8 cellular contexts compared by ENCODE assay signal in genomic region chr6:34657979-34658480, GRCh38. TPM values are rescaled to one million over a fixed set of nuclear protein-coding genes. Genes with fewer than 3 reads are reported as not detected.
A peak's percentile ranks its signal among the peaks of the same experiment; 100 is the strongest.
DNase-seq lines count a peak whose midpoint lies in the region; ATAC-seq and TF ChIP-seq lines count a peak whose summit lies in the region.
"Not testable (repeated sequence)": the region's sequence is repeated elsewhere in the genome, so short reads cannot be mapped to it uniquely, and the experiment has no call there.

No MANE protein-coding gene starts in this region.

- peaks cover 16% of the 10 kb centered on the region for H3K36me3 Mint-ChIP-seq in HFFc6 (ENCODE audit: low read depth)
- H3K36me3 Mint-ChIP-seq in activated T-helper 2 cell treated with anti-CD3 and anti-CD28 coated beads, Interferon-gamma antibody, Interleukin-2, Interleukin-4, amounts not matched to agents 10 μg/mL and 5 μg/mL and 100 μg/mL, durations not matched to agents 14 hours and 24 hours and 36 hours (ENCODE audit: low read depth): peaks cover 21% of the 10 kb centered on the region
- H3K36me3 Mint-ChIP-seq in natural killer cell treated with Interleukin-12 subunit alpha and Interleukin-12 subunit beta and Interleukin-15 and Interleukin-18, amount 100 ng/mL, for 72 hours: not testable (repeated sequence)

- POLR2A ChIA-PET in RWPE1 (lab: Yijun Ruan, JAX; ENCODE audit: low non-redundant PET): not testable (repeated sequence)

- TF ChIP-seq CTCF in HFFc6 (IDR thresholded peaks at IDR 0.05); RWPE1 (conservative IDR thresholded peaks at IDR 0.05; ENCODE audit: low read depth); coronary artery (IDR thresholded peaks at IDR 0.05); stomach (IDR thresholded peaks at IDR 0.05): not testable (repeated sequence)

- H3K4me2 ChIP-seq in BLaER1: peak overlapping the region; percentile 86

- H3K27me3 Mint-ChIP-seq in HFFc6 (ENCODE audit: insufficient read depth); activated T-helper 2 cell treated with anti-CD3 and anti-CD28 coated beads, Interferon-gamma antibody, Interleukin-2, Interleukin-4, amounts not matched to agents 10 μg/mL and 5 μg/mL and 100 μg/mL, durations not matched to agents 14 hours and 24 hours and 36 hours (ENCODE audit: low read depth); natural killer cell treated with Interleukin-12 subunit alpha and Interleukin-12 subunit beta and Interleukin-15 and Interleukin-18, amount 100 ng/mL, for 72 hours: not testable (repeated sequence)

- WGBS in stomach, 5 donors: 36 to 45% (median 43%) methylated on average over 6 of the region's 6 CpGs

- CTCF ChIA-PET in RWPE1 (lab: Yijun Ruan, JAX): interaction anchor here (0.6 kb wide), 1 partner anchor 95 kb away, joined by 5 read pairs; no protein-coding TSS in a partner anchor

- intact Hi-C loops in activated T-helper 2 cell treated with anti-CD3 and anti-CD28 coated beads, Interferon-gamma antibody, Interleukin-2, Interleukin-4, amounts not matched to agents 10 μg/mL and 5 μg/mL and 100 μg/mL, durations not matched to agents 14 hours and 24 hours and 36 hours (cut with micrococcal nuclease): loop anchor here (2.0 to 5.0 kb wide), 2 partner anchors 39 to 46 kb away; partner anchors contain the start of gene ILRUN
- intact Hi-C loops in left ventricle myocardium superior (cut with micrococcal nuclease); stomach (cut with DNase I; ENCODE audit: low total_unique reads): not testable (repeated sequence)

- peaks cover 54% of the 10 kb centered on the region for H3K4me1 Mint-ChIP-seq in HFFc6 (ENCODE audit: low read depth)
- H3K4me1 Mint-ChIP-seq in activated T-helper 2 cell treated with anti-CD3 and anti-CD28 coated beads, Interferon-gamma antibody, Interleukin-2, Interleukin-4, amounts not matched to agents 10 μg/mL and 5 μg/mL and 100 μg/mL, durations not matched to agents 14 hours and 24 hours and 36 hours (ENCODE audit: low read depth): peaks cover 49% of the 10 kb centered on the region
- peaks cover 35 to 53% of the 10 kb centered on the region in 2 donors for H3K4me1 Mint-ChIP-seq in natural killer cell treated with Interleukin-12 subunit alpha and Interleukin-12 subunit beta and Interleukin-15 and Interleukin-18, amount 100 ng/mL, for 72 hours (ENCODE audit: low read depth in 2 of 2)

- H3K27ac ChIP-seq in BLaER1 (peak overlapping the region; percentile 76), RWPE1 (peak overlapping the region; percentile 94), coronary artery (peak overlapping the region; percentile 84 to 94), stomach (peak overlapping the region; percentile 85 to 92 (median 89))

- H3K4me1 ChIP-seq in BLaER1 (peaks cover 25% of the 10 kb centered on the region), stomach (peaks cover 34 to 57% (median 42%) of the 10 kb centered on the region in 4 donors)

- DNase-seq in HFFc6: peak; percentile 64
- DNase-seq in RWPE1 (ENCODE audit: low spot score); activated T-helper 2 cell treated with anti-CD3 and anti-CD28 coated beads, Interferon-gamma antibody, Interleukin-2, Interleukin-4, amounts not matched to agents 10 μg/mL and 5 μg/mL and 100 μg/mL, durations not matched to agents 14 hours and 24 hours and 36 hours (ENCODE audit: low spot score); coronary artery (ENCODE audit: low spot score); left ventricle myocardium superior; natural killer cell treated with Interleukin-12 subunit alpha and Interleukin-12 subunit beta and Interleukin-15 and Interleukin-18, amount 100 ng/mL, for 72 hours (ENCODE audit: low spot score); stomach: not testable (repeated sequence)

- peak; percentile 3 for ATAC-seq in left ventricle myocardium superior
- not testable (repeated sequence) for ATAC-seq in natural killer cell treated with Interleukin-12 subunit alpha and Interleukin-12 subunit beta and Interleukin-15 and Interleukin-18, amount 100 ng/mL, for 72 hours

- peak overlapping the region; percentile 89 for H3K4me3 Mint-ChIP-seq in HFFc6
- H3K4me3 Mint-ChIP-seq in activated T-helper 2 cell treated with anti-CD3 and anti-CD28 coated beads, Interferon-gamma antibody, Interleukin-2, Interleukin-4, amounts not matched to agents 10 μg/mL and 5 μg/mL and 100 μg/mL, durations not matched to agents 14 hours and 24 hours and 36 hours (ENCODE audit: low read depth): not testable (repeated sequence)
- H3K4me3 Mint-ChIP-seq in natural killer cell treated with Interleukin-12 subunit alpha and Interleukin-12 subunit beta and Interleukin-15 and Interleukin-18, amount 100 ng/mL, for 72 hours: peak overlapping the region; percentile 91

- H3K27me3 ChIP-seq in BLaER1, stomach: not testable (repeated sequence)

- not testable (repeated sequence) for TF ChIP-seq EP300 in stomach (IDR thresholded peaks at IDR 0.05)

- peaks cover 43% of the 10 kb centered on the region for H4K20me1 ChIP-seq in BLaER1

- peaks cover 23% of the 10 kb centered on the region for H3K36me3 ChIP-seq in BLaER1
- H3K36me3 ChIP-seq in stomach: peaks cover 0 to 11% (median 8%) of the 10 kb centered on the region in 4 donors

- peak overlapping the region; percentile 98 for H3K27ac Mint-ChIP-seq in HFFc6
- peak overlapping the region; percentile 97 for H3K27ac Mint-ChIP-seq in activated T-helper 2 cell treated with anti-CD3 and anti-CD28 coated beads, Interferon-gamma antibody, Interleukin-2, Interleukin-4, amounts not matched to agents 10 μg/mL and 5 μg/mL and 100 μg/mL, durations not matched to agents 14 hours and 24 hours and 36 hours
- peak overlapping the region; percentile 91 to 96 for H3K27ac Mint-ChIP-seq in natural killer cell treated with Interleukin-12 subunit alpha and Interleukin-12 subunit beta and Interleukin-15 and Interleukin-18, amount 100 ng/mL, for 72 hours

- H3K9me3 ChIP-seq in BLaER1, stomach: not testable (repeated sequence)

- not testable (repeated sequence) for H3K4me3 ChIP-seq in BLaER1
- H3K4me3 ChIP-seq in coronary artery (peak overlapping the region; percentile 71), stomach (peak overlapping the region in 2 of 4 donors; percentile 33 to 35)

- not testable (repeated sequence) for H3K9me3 Mint-ChIP-seq in HFFc6; activated T-helper 2 cell treated with anti-CD3 and anti-CD28 coated beads, Interferon-gamma antibody, Interleukin-2, Interleukin-4, amounts not matched to agents 10 μg/mL and 5 μg/mL and 100 μg/mL, durations not matched to agents 14 hours and 24 hours and 36 hours; natural killer cell treated with Interleukin-12 subunit alpha and Interleukin-12 subunit beta and Interleukin-15 and Interleukin-18, amount 100 ng/mL, for 72 hours

- H3K9ac ChIP-seq in BLaER1: peak overlapping the region; percentile 64

- not testable (repeated sequence) for TF ChIP-seq POLR2A in stomach (IDR thresholded peaks at IDR 0.05)

RNA-seq across cellular contexts. Expression of gene ILRUN, which starts 38.5 kb away (rescaled TPM):
- total RNA-seq in HFFc6 (2021; fragmentation: NEBNext Ultra II Directional; extraction: Animal tissue kit (Norgen Biotek cat#: 25700)): 10 to 100 TPM; 56.0 to 65.1 (median 59.4) TPM
- total RNA-seq in activated T-helper 2 cell treated with anti-CD3 and anti-CD28 coated beads, Interferon-gamma antibody, Interleukin-2, Interleukin-4, amounts not matched to agents 10 μg/mL and 5 μg/mL and 100 μg/mL, durations not matched to agents 14 hours and 24 hours and 36 hours: 68.7 and 72.9 TPM in 2 replicates
- total RNA-seq in left ventricle myocardium superior (148 TPM), stomach (10 to 100 TPM; 27.4 to 89.3 (median 45.2) TPM)
- total RNA-seq in natural killer cell treated with Interleukin-12 subunit alpha and Interleukin-12 subunit beta and Interleukin-15 and Interleukin-18, amount 100 ng/mL, for 72 hours: 10 to 100 TPM; 68.1 to 70.0 TPM
- 10 to 100 TPM; 27.0 to 44.7 (median 40.6) TPM for polyA plus RNA-seq in stomach
